ENCODE assay signal across 22 cellular contexts in the genomic region with DNA sequence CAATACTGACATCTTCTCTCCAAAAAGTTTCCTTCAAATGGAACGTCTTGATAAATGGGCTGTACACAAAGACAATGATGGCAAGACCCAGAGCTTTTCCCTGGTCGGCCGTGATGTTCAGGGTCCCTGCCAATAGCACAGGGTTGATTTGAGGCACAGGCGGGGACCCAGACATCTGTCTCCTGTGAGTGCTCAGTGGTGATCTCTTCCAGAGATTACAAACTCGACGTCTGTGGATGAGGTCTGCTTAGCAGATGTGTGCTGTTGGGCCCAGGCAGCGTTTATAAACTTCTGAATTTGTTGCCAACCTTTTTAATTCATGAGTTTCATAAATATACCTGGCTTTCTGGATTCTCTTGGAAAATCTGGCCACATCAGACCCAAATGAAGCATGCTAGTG.
"Had no signal": no experiment of that assay in that cellular context is flagged by ENCODE, and none has a peak within 500 bp of the region (broad histone marks: within the 10 kb centered on the region; RNA-seq: fewer than 3 reads in every experiment).

No MANE protein-coding gene starts in this region.

- H3K27ac Mint-ChIP-seq: immature natural killer cell had no signal

- H3K27ac ChIP-seq: coronary artery, dorsolateral prefrontal cortex, esophagus muscularis mucosa, gastrocnemius medialis, hepatocyte, left ventricle myocardium inferior, lower lobe of right lung had no signal

- H3K4me3 Mint-ChIP-seq: immature natural killer cell had no signal

- ATAC-seq: gastrocnemius medialis, left colon, left lobe of liver, lower lobe of right lung had no signal

- H3K4me1 Mint-ChIP-seq: immature natural killer cell had no signal

- H3K27me3 ChIP-seq: dorsolateral prefrontal cortex, esophagus muscularis mucosa, gastrocnemius medialis, hepatocyte had no signal

- H3K4me1 ChIP-seq: esophagus muscularis mucosa, gastrocnemius medialis, lower lobe of right lung had no signal

- H3K4me3 ChIP-seq: coronary artery, dorsolateral prefrontal cortex, esophagus muscularis mucosa, gastrocnemius medialis, hepatocyte, left ventricle myocardium inferior, lower lobe of right lung had no signal

- DNase-seq: dermis blood vessel endothelial cell; dorsolateral prefrontal cortex; effector CD4-positive, alpha-beta T cell; effector memory CD4-positive, alpha-beta T cell; foreskin melanocyte; gastrocnemius medialis; glutamatergic neuron; head of caudate nucleus; hypothalamus; immature natural killer cell; islet precursor cell; kidney; kidney glomerular epithelial cell; left colon; left ventricle myocardium inferior; lower lobe of right lung; mesenchymal stem cell; midbrain had no signal

- H3K36me3 ChIP-seq: esophagus muscularis mucosa, gastrocnemius medialis, lower lobe of right lung had no signal
